In genomic region chr10:75003891-75004290, GRCh38 we compare ENCODE assay signal across 28 cellular contexts.
"Had no signal": no experiment of that assay in that cellular context is flagged by ENCODE, and none has a peak within 500 bp of the region (broad histone marks: within the 10 kb centered on the region; RNA-seq: fewer than 3 reads in every experiment).

No MANE protein-coding gene starts in this region.

- H3K4me2 ChIP-seq: smooth muscle cell had no signal

- H3K27me3 Mint-ChIP-seq: memory B cell; naive B cell; natural killer cell treated with Interleukin-12 subunit alpha and Interleukin-12 subunit beta and Interleukin-15 and Interleukin-18, amount 100 ng/mL, for 72 hours; type B pancreatic cell had no signal

- H3K9me3 Mint-ChIP-seq: immature natural killer cell; memory B cell; naive B cell; natural killer cell treated with Interleukin-12 subunit alpha and Interleukin-12 subunit beta and Interleukin-15 and Interleukin-18, amount 100 ng/mL, for 72 hours; neural crest cell; stimulated activated effector memory CD8-positive, alpha-beta T cell treated with anti-CD3 and anti-CD28 coated beads, Interleukin-12 subunit alpha, Interleukin-12 subunit beta, amount 100 ng/mL, for 72 hours; type B pancreatic cell had no signal

- ATAC-seq: esophagus mucosa; mucosa of descending colon; natural killer cell treated with Interleukin-12 subunit alpha and Interleukin-12 subunit beta and Interleukin-15 and Interleukin-18, amount 100 ng/mL, for 72 hours; sciatic nerve; stimulated activated effector memory CD8-positive, alpha-beta T cell treated with anti-CD3 and anti-CD28 coated beads, Interleukin-12 subunit alpha, Interleukin-12 subunit beta, amount 100 ng/mL, for 72 hours had no signal

- H3K4me3 ChIP-seq: lung, mucosa of descending colon, prostate gland, right atrium auricular region, smooth muscle cell, testis, tibial artery had no signal

- H3K36me3 ChIP-seq: neutrophil, prostate gland had no signal

- DNase-seq: cerebellar nuclear complex; cortex of kidney; foreskin melanocyte; hypothalamus; immature natural killer cell; islet precursor cell; kidney glomerular epithelial cell; mucosa of descending colon; naive B cell; stimulated activated CD4-positive, alpha-beta T cell treated with anti-CD3 and anti-CD28 coated beads, Interleukin-2, amount 100 ng/mL, for 24 hours; stimulated activated CD4-positive, alpha-beta T cell treated with anti-CD3 and anti-CD28 coated beads, Interleukin-4, amount 100 ng/mL, for 24 hours; stimulated activated naive CD4-positive, alpha-beta T cell treated with Interleukin-2 at 50 U/mL for 16 hours; substantia nigra; testis; tibial artery had no signal

- H3K27ac Mint-ChIP-seq: memory B cell; naive B cell; natural killer cell treated with Interleukin-12 subunit alpha and Interleukin-12 subunit beta and Interleukin-15 and Interleukin-18, amount 100 ng/mL, for 72 hours; stimulated activated effector memory CD8-positive, alpha-beta T cell treated with anti-CD3 and anti-CD28 coated beads, Interleukin-12 subunit alpha, Interleukin-12 subunit beta, amount 100 ng/mL, for 72 hours; type B pancreatic cell had no signal

- H3K27me3 ChIP-seq: neutrophil, right atrium auricular region, testis, tibial artery had no signal

- H3K4me1 ChIP-seq: prostate gland, right atrium auricular region, testis, tibial artery had no signal

- H3K27ac ChIP-seq: epithelial cell of prostate, neutrophil, prostate gland, right atrium auricular region, testis, tibial artery had no signal

- H3K4me3 Mint-ChIP-seq: immature natural killer cell; memory B cell; naive B cell; natural killer cell treated with Interleukin-12 subunit alpha and Interleukin-12 subunit beta and Interleukin-15 and Interleukin-18, amount 100 ng/mL, for 72 hours; neural crest cell; stimulated activated effector memory CD8-positive, alpha-beta T cell treated with anti-CD3 and anti-CD28 coated beads, Interleukin-12 subunit alpha, Interleukin-12 subunit beta, amount 100 ng/mL, for 72 hours; type B pancreatic cell had no signal
